Comparison of ENCODE assay signal across 18 cellular contexts in genomic region chr4:146495277-146495676, GRCh38. TPM values are rescaled to one million over a fixed set of nuclear protein-coding genes. Genes with fewer than 3 reads are reported as not detected.
DNase-seq lines count a peak whose midpoint lies in the region; ATAC-seq and TF ChIP-seq lines count a peak whose summit lies in the region.
"Had no signal": no experiment of that assay in that cellular context is flagged by ENCODE, and none has a peak within 500 bp of the region (broad histone marks: within the 10 kb centered on the region; RNA-seq: fewer than 3 reads in every experiment).

No MANE protein-coding gene starts in this region.

- H3K27ac ChIP-seq in CD4-positive, CD25-positive, alpha-beta regulatory T cell (ENCODE audit: insufficient read depth, low read length, poor library complexity, severe bottlenecking) = no peak overlapping the region
- H3K27ac ChIP-seq: BLaER1, pancreas had no signal

- H3K4me1 ChIP-seq in CD4-positive, CD25-positive, alpha-beta regulatory T cell (ENCODE audit: control insufficient read depth, insufficient read depth, low read length, poor library complexity, severe bottlenecking) = peaks cover 4% of the 10 kb centered on the region
- H3K4me1 ChIP-seq: BLaER1, pancreas had no signal

- no peak for DNase-seq in CD4-positive, CD25-positive, alpha-beta regulatory T cell
- DNase-seq in HS-5 (ENCODE audit: low read depth) (peak; percentile 15), astrocyte of the spinal cord (ENCODE audit: low read depth, low spot score) (peak; percentile 7), kidney glomerular epithelial cell (lab: John Stamatoyannopoulos, UW) (peak; percentile 3)
- no peak for DNase-seq in activated naive CD4-positive, alpha-beta T cell treated with anti-CD3 and anti-CD28 coated beads for 36 hours
- DNase-seq: activated CD4-positive, alpha-beta T cell treated with anti-CD3 and anti-CD28 coated beads, Interleukin-2, amount 50 U/mL, for 48 hours; activated gamma-delta T cell treated with Interleukin-2 at 50 U/mL for 16 hours; head of caudate nucleus; kidney; MM.1S; NCI-H2081 treated with DMSO at 0.1 percent for 48 hours; NCI-H774; pancreas; Right ventricle myocardium superior had no signal

- no peak for ATAC-seq in CD4-positive, CD25-positive, alpha-beta regulatory T cell (ENCODE audit: low read depth in 2 of 2)
- ATAC-seq in GM21526 (IDR thresholded peaks at IDR 0.05; ENCODE audit: low FRiP score, unreplicated experiment) (no peak), GM18858 (IDR thresholded peaks at IDR 0.05; ENCODE audit: unreplicated experiment) (no peak), GM21381 (IDR thresholded peaks at IDR 0.05; ENCODE audit: unreplicated experiment) (no peak)

- no peaks in the 10 kb centered on the region for H3K9me3 ChIP-seq in CD4-positive, CD25-positive, alpha-beta regulatory T cell (ENCODE audit: control insufficient read depth in 2 of 2, low read length in 2 of 2)
- H3K9me3 ChIP-seq: BLaER1, pancreas had no signal

- no peak overlapping the region for H3K4me3 Mint-ChIP-seq in CD4-positive, CD25-positive, alpha-beta regulatory T cell
- no peak overlapping the region for H3K4me3 Mint-ChIP-seq in activated naive CD4-positive, alpha-beta T cell treated with anti-CD3 and anti-CD28 coated beads for 36 hours

- H3K27ac Mint-ChIP-seq in CD4-positive, CD25-positive, alpha-beta regulatory T cell = peak overlapping the region in 2 of 3 donors; percentile 57 to 78
- no peak overlapping the region for H3K27ac Mint-ChIP-seq in activated naive CD4-positive, alpha-beta T cell treated with anti-CD3 and anti-CD28 coated beads for 36 hours

- no peak overlapping the region for H3K4me3 ChIP-seq in CD4-positive, CD25-positive, alpha-beta regulatory T cell (ENCODE audit: low read depth, low read length)
- H3K4me3 ChIP-seq in astrocyte of the spinal cord (ENCODE audit: low read depth, low read length) = no peak overlapping the region
- H3K4me3 ChIP-seq: BLaER1, pancreas had no signal

- peaks cover 0 to 3% (median 0%) of the 10 kb centered on the region in 7 donors for H3K9me3 Mint-ChIP-seq in CD4-positive, CD25-positive, alpha-beta regulatory T cell
- no peaks in the 10 kb centered on the region for H3K9me3 Mint-ChIP-seq in activated naive CD4-positive, alpha-beta T cell treated with anti-CD3 and anti-CD28 coated beads for 36 hours

- intact Hi-C loops in activated naive CD4-positive, alpha-beta T cell treated with anti-CD3 and anti-CD28 coated beads for 36 hours (cut with micrococcal nuclease) = loop anchor here (2.0 kb wide), 1 partner anchor 28 kb away; no protein-coding TSS in a partner anchor

- H3K27me3 Mint-ChIP-seq in CD4-positive, CD25-positive, alpha-beta regulatory T cell = no peaks in the 10 kb centered on the region
- no peaks in the 10 kb centered on the region for H3K27me3 Mint-ChIP-seq in activated naive CD4-positive, alpha-beta T cell treated with anti-CD3 and anti-CD28 coated beads for 36 hours (ENCODE audit: low read depth)

- in situ Hi-C loops in astrocyte of the spinal cord (cut with HindIII; ENCODE audit: low sequenced_read_pairs) = no loop called here

- CTCF ChIA-PET in activated naive CD4-positive, alpha-beta T cell treated with anti-CD3 and anti-CD28 coated beads for 36 hours (lab: Charles Lee) = no interaction called here

- H3K36me3 Mint-ChIP-seq in CD4-positive, CD25-positive, alpha-beta regulatory T cell = peaks cover 16% of the 10 kb centered on the region
- H3K36me3 Mint-ChIP-seq in activated naive CD4-positive, alpha-beta T cell treated with anti-CD3 and anti-CD28 coated beads for 36 hours (ENCODE audit: low read depth) = peaks cover 21% of the 10 kb centered on the region

- H3K27me3 ChIP-seq in CD4-positive, CD25-positive, alpha-beta regulatory T cell (ENCODE audit: control insufficient read depth, insufficient read depth, low read length) = no peaks in the 10 kb centered on the region
- H3K27me3 ChIP-seq: BLaER1, pancreas had no signal

- H3K36me3 ChIP-seq in CD4-positive, CD25-positive, alpha-beta regulatory T cell (ENCODE audit: control insufficient read depth, insufficient read depth, low read length) = no peaks in the 10 kb centered on the region
- H3K36me3 ChIP-seq: pancreas had no signal

- H3K4me1 Mint-ChIP-seq in CD4-positive, CD25-positive, alpha-beta regulatory T cell = peaks cover 22 to 34% (median 25%) of the 10 kb centered on the region in 4 donors
- peaks cover 17% of the 10 kb centered on the region for H3K4me1 Mint-ChIP-seq in activated naive CD4-positive, alpha-beta T cell treated with anti-CD3 and anti-CD28 coated beads for 36 hours (ENCODE audit: low read depth)

- TF ChIP-seq CTCF in astrocyte of the spinal cord (IDR thresholded peaks at IDR 0.05; ENCODE audit: low read depth, low read length) = no peak

RNA-seq across cellular contexts. Expression of gene SLC10A7, which starts 26.5 kb away (rescaled TPM):
- 24.1 TPM for total RNA-seq in CD4-positive, CD25-positive, alpha-beta regulatory T cell
- 10 to 100 TPM in 2 of 4 donors, 1 to 10 TPM in 2; 8.6 to 15.2 (median 10.2) TPM for polyA plus RNA-seq in CD4-positive, CD25-positive, alpha-beta regulatory T cell
- 10 to 100 TPM; 12.2 to 12.6 TPM for total RNA-seq in activated naive CD4-positive, alpha-beta T cell treated with anti-CD3 and anti-CD28 coated beads for 36 hours

Comparison
In these comparisons a context has a peak if more than half of its experiments do, and no peak if none do; other contexts are left out.
1. DNase-seq: peak in HS-5 (single experiment), astrocyte of the spinal cord (single experiment) and kidney glomerular epithelial cell (single experiment); none in CD4-positive, CD25-positive, alpha-beta regulatory T cell (0 of 3) and activated naive CD4-positive, alpha-beta T cell treated with anti-CD3 and anti-CD28 coated beads for 36 hours (single experiment).